In the genomic region with DNA sequence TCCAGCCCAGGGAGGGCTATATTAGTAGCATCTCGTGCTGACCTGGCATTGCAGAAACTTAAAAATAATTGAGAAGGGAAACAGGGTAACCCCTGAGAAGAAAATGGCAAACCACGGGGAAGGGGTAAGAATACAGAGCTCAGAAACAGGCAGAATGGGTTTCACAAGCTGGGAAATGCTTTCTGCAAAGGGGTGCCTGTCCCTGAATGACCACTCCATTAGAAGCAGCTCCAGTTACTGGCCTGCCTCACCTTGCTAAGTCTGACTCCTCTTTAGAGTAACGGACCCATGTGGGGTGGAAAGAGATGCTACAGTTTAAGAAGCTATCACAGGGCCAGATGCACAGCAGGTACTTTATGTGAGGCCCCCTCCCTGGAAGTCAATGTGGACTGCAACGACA, we compare ENCODE assay signal across 16 cellular contexts. TPM values are rescaled to one million over a fixed set of nuclear protein-coding genes. Genes with fewer than 3 reads are reported as not detected.
DNase-seq lines count a peak whose midpoint lies in the region; ATAC-seq, FAIRE-seq and TF ChIP-seq lines count a peak whose summit lies in the region.
"Had no signal": no experiment of that assay in that cellular context is flagged by ENCODE, and none has a peak within 500 bp of the region (broad histone marks: within the 10 kb centered on the region; RNA-seq: fewer than 3 reads in every experiment).

No MANE protein-coding gene starts in this region.

- peak overlapping the region; percentile 90 for H3K27ac Mint-ChIP-seq in activated CD4-positive, alpha-beta T cell treated with anti-CD3 and anti-CD28 coated beads for 36 hours
- no peak overlapping the region for H3K27ac Mint-ChIP-seq in activated B cell treated with CpG ODN at 0.5 μM for 24 hours

- no peaks in the 10 kb centered on the region for H3K27me3 ChIP-seq in fibroblast of lung (ENCODE audit: control insufficient read depth, insufficient read depth, low read length)
- H3K27me3 ChIP-seq in skeletal muscle satellite cell (ENCODE audit: control insufficient read depth, insufficient read depth, low read length) = no peaks in the 10 kb centered on the region

- intact Hi-C loops in activated CD4-positive, alpha-beta T cell treated with anti-CD3 and anti-CD28 coated beads for 36 hours (cut with DNase I, micrococcal nuclease) = no loop called here
- intact Hi-C loops in activated B cell treated with CpG ODN at 0.5 μM for 24 hours (cut with micrococcal nuclease) = no loop called here

- no peaks in the 10 kb centered on the region for H3K9me3 Mint-ChIP-seq in activated CD4-positive, alpha-beta T cell treated with anti-CD3 and anti-CD28 coated beads for 36 hours (ENCODE audit: low read depth)
- no peaks in the 10 kb centered on the region for H3K9me3 Mint-ChIP-seq in activated B cell treated with CpG ODN at 0.5 μM for 24 hours

- no peak overlapping the region for H2AFZ ChIP-seq in fibroblast of lung (ENCODE audit: low read length)

- no peak overlapping the region for H3K27ac ChIP-seq in fibroblast of lung (ENCODE audit: insufficient read depth, low read length)

- DNase-seq in activated CD4-positive, alpha-beta T cell treated with anti-CD3 and anti-CD28 coated beads for 36 hours = no peak
- DNase-seq in activated CD4-positive, alpha-beta T cell treated with anti-CD3 and anti-CD28 coated beads, Interleukin-2, amount 50 U/mL, for 48 hours = no peak
- DNase-seq in activated B cell treated with CpG ODN at 0.5 μM for 24 hours (no peak), fibroblast of lung (ENCODE audit: low read depth in 2 of 2) (no peak), frontal cortex (ENCODE audit: low spot score in 2 of 2) (no peak), NCI-H510A treated with DMSO at 0.1 percent for 48 hours (lab: John Stamatoyannopoulos, UW) (no peak), RCC 7860 (ENCODE audit: low spot score) (no peak)
- DNase-seq: activated CD4-positive, alpha-beta T cell treated with anti-CD3 and anti-CD28 coated beads, Interleukin-2, amount 50 U/mL, for 4 hours; NCI-H446 treated with DMSO at 0.1 percent for 48 hours; SHP77 treated with DMSO at 0.1 percent for 48 hours; stimulated activated CD4-positive, alpha-beta T cell treated with anti-CD3 and anti-CD28 coated beads, Interleukin-12 subunit alpha, Interleukin-12 subunit beta, amount 100 ng/mL, for 4 hours; stimulated activated naive CD4-positive, alpha-beta T cell had no signal

- H3K36me3 ChIP-seq in fibroblast of lung (ENCODE audit: control insufficient read depth, insufficient read depth, low read length) (peaks cover 44% of the 10 kb centered on the region), skeletal muscle satellite cell (ENCODE audit: insufficient read depth, low read length) (peaks cover 68% of the 10 kb centered on the region)

- TF ChIP-seq CTCF in activated B cell treated with CpG ODN at 0.5 μM for 24 hours (IDR thresholded peaks at IDR 0.05) (no peak), fibroblast of lung (conservative IDR thresholded peaks at IDR 0.05 in 1 of 2, IDR thresholded peaks at IDR 0.05 in 1 of 2; ENCODE audit: low read depth in 1 of 2, low read length in 2 of 2) (no peak)

- peak overlapping the region in 3 of 4 experiments; percentile 36 to 74 (median 54) for H3K4me3 ChIP-seq in fibroblast of lung (replicated peaks in 1 of 4; ENCODE audit: control extremely low read depth in 1 of 4, insufficient read depth in 1 of 4, low read depth in 3 of 4, low read length in 4 of 4)
- H3K4me3 ChIP-seq in skeletal muscle satellite cell (ENCODE audit: low read length) = peak overlapping the region; percentile 99

- CTCF ChIA-PET in activated CD4-positive, alpha-beta T cell treated with anti-CD3 and anti-CD28 coated beads for 36 hours (lab: Charles Lee) = interaction anchor here (0.5 kb wide), 1 partner anchor 382 kb away, joined by 3 read pairs; no protein-coding TSS in a partner anchor
- CTCF ChIA-PET in activated B cell treated with CpG ODN at 0.5 μM for 24 hours (lab: Charles Lee) = no interaction called here

- ATAC-seq in activated CD4-positive, alpha-beta T cell treated with anti-CD3 and anti-CD28 coated beads for 36 hours = no peak
- no peak for ATAC-seq in activated B cell treated with CpG ODN at 0.5 μM for 24 hours (ENCODE audit: low read depth)
- ATAC-seq: HCT116 had no signal

- FAIRE-seq in frontal cortex (lab: Jason Lieb, UNC) (no peak), RCC 7860 (lab: Jason Lieb, UNC) (no peak)
- FAIRE-seq: A204.1, G401.6 had no signal

- no peaks in the 10 kb centered on the region for H3K27me3 Mint-ChIP-seq in activated CD4-positive, alpha-beta T cell treated with anti-CD3 and anti-CD28 coated beads for 36 hours
- no peaks in the 10 kb centered on the region for H3K27me3 Mint-ChIP-seq in activated B cell treated with CpG ODN at 0.5 μM for 24 hours

- H3K4me1 Mint-ChIP-seq in activated CD4-positive, alpha-beta T cell treated with anti-CD3 and anti-CD28 coated beads for 36 hours = peaks cover 77% of the 10 kb centered on the region
- peaks cover 87% of the 10 kb centered on the region for H3K4me1 Mint-ChIP-seq in activated B cell treated with CpG ODN at 0.5 μM for 24 hours

- peaks cover 15% of the 10 kb centered on the region for H3K4me1 ChIP-seq in fibroblast of lung (ENCODE audit: control insufficient read depth, extremely low read depth, insufficient read depth, low read length)
- peaks cover 68% of the 10 kb centered on the region for H3K4me1 ChIP-seq in skeletal muscle satellite cell (ENCODE audit: control insufficient read depth, insufficient read depth, low read length)

- H3K9me3 ChIP-seq in fibroblast of lung (ENCODE audit: control insufficient read depth, insufficient read depth, low read depth, low read length) (no peaks in the 10 kb centered on the region), skeletal muscle satellite cell (replicated peaks; ENCODE audit: low read length) (no peaks in the 10 kb centered on the region)

- no peaks in the 10 kb centered on the region for H4K20me1 ChIP-seq in fibroblast of lung (ENCODE audit: control insufficient read depth, extremely low read depth, insufficient read depth, low read length)

- POLR2A ChIA-PET in activated CD4-positive, alpha-beta T cell treated with anti-CD3 and anti-CD28 coated beads for 36 hours (lab: Charles Lee) = interaction anchor here (2.3 kb wide), 1 partner anchor 17 kb away, joined by 8 read pairs; no protein-coding TSS in a partner anchor
- POLR2A ChIA-PET in activated B cell treated with CpG ODN at 0.5 μM for 24 hours (lab: Charles Lee) = no interaction called here

- no peak overlapping the region for H3K9ac ChIP-seq in fibroblast of lung (ENCODE audit: insufficient read depth, low read length)
- H3K9ac ChIP-seq in skeletal muscle satellite cell (ENCODE audit: low read depth, low read length) = peak overlapping the region; percentile 96

- H3K4me2 ChIP-seq in fibroblast of lung (ENCODE audit: extremely low read depth, insufficient read depth, low read length) = peak overlapping the region; percentile 79
- peak overlapping the region; percentile 91 for H3K4me2 ChIP-seq in skeletal muscle satellite cell (ENCODE audit: low read length)

- H3K36me3 Mint-ChIP-seq in activated CD4-positive, alpha-beta T cell treated with anti-CD3 and anti-CD28 coated beads for 36 hours (ENCODE audit: low read depth) = peaks cover 65% of the 10 kb centered on the region
- H3K36me3 Mint-ChIP-seq in activated B cell treated with CpG ODN at 0.5 μM for 24 hours (ENCODE audit: low read depth) = peaks cover 69% of the 10 kb centered on the region

- peaks cover 71% of the 10 kb centered on the region for H3K79me2 ChIP-seq in fibroblast of lung (ENCODE audit: control insufficient read depth, insufficient read depth, low read length)

- H3K4me3 Mint-ChIP-seq in activated CD4-positive, alpha-beta T cell treated with anti-CD3 and anti-CD28 coated beads for 36 hours = peak overlapping the region; percentile 96
- peak overlapping the region; percentile 28 for H3K4me3 Mint-ChIP-seq in activated B cell treated with CpG ODN at 0.5 μM for 24 hours

RNA-seq across cellular contexts. Expression of a gene that starts 2.5 kb away (rescaled TPM):
- 100 to 1,000 TPM; 308 to 354 TPM for total RNA-seq in activated CD4-positive, alpha-beta T cell treated with anti-CD3 and anti-CD28 coated beads for 36 hours
- total RNA-seq in activated B cell treated with CpG ODN at 0.5 μM for 24 hours (337 and 348 TPM in 2 replicates), fibroblast of lung (265 and 331 TPM in 2 replicates), frontal cortex (83.2 TPM)
- polyA plus RNA-seq in fibroblast of lung = 720 and 751 TPM in 2 replicates
- 657 and 688 TPM in 2 replicates for polyA plus RNA-seq in fibroblast of lung (2012)
- polyA minus RNA-seq in fibroblast of lung (ENCODE audit: low replicate concordance) = 995 and 1,193 TPM in 2 replicates
- 277 and 319 TPM in 2 replicates for total RNA-seq in skeletal muscle satellite cell (2012; rRNA removed)
